29 cellular contexts compared by ENCODE assay signal in the genomic region with DNA sequence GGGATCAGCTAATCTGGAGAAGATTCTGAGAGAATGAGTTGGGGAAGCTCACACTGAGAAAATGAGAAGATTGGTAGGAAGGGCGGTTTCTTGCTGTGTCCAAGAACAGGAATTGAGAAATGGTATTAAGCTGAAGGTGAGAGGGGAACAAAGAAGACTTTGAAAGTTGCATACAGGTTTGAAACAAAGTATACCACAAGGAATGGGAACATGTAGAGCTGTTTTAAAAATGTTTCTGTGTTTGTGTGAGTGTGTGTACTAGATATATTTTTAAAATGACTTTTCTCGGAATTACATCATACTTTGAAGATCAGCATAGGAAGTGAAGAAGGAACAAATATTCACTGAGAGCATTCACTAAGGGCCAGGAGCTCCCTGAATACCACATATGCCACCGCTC.
"Had no signal": no experiment of that assay in that cellular context is flagged by ENCODE, and none has a peak within 500 bp of the region (broad histone marks: within the 10 kb centered on the region; RNA-seq: fewer than 3 reads in every experiment).

No MANE protein-coding gene starts in this region.

- H3K27ac Mint-ChIP-seq: activated B cell treated with CpG ODN at 0.5 μM for 24 hours; activated CD4-positive, alpha-beta memory T cell treated with anti-CD3 and anti-CD28 coated beads, Interleukin-2, amount 10 ng/mL, durations not matched to agents 7 days and 5 days; activated CD8-positive, alpha-beta memory T cell treated with anti-CD3 and anti-CD28 coated beads, Interleukin-2, amount 10 ng/mL, durations not matched to agents 7 days and 5 days; activated naive CD4-positive, alpha-beta T cell treated with anti-CD3 and anti-CD28 coated beads, Interleukin-2, amount 10 ng/mL, durations not matched to agents 7 days and 5 days; activated naive CD8-positive, alpha-beta T cell; activated naive CD8-positive, alpha-beta T cell treated with anti-CD3 and anti-CD28 coated beads, Interleukin-2, amount 50 U/mL, for 24 hours had no signal

- H3K9me3 Mint-ChIP-seq: activated B cell treated with CpG ODN at 0.5 μM for 24 hours; activated CD4-positive, alpha-beta memory T cell treated with anti-CD3 and anti-CD28 coated beads, Interleukin-2, amount 10 ng/mL, durations not matched to agents 7 days and 5 days; activated naive CD4-positive, alpha-beta T cell treated with anti-CD3 and anti-CD28 coated beads, Interleukin-2, amount 10 ng/mL, durations not matched to agents 7 days and 5 days; activated naive CD8-positive, alpha-beta T cell treated with anti-CD3 and anti-CD28 coated beads, Interleukin-2, amount 50 U/mL, for 24 hours had no signal

- ATAC-seq: activated CD8-positive, alpha-beta memory T cell treated with anti-CD3 and anti-CD28 coated beads, Interleukin-2, amount 10 ng/mL, durations not matched to agents 7 days and 5 days; activated naive CD8-positive, alpha-beta T cell treated with anti-CD3 and anti-CD28 coated beads, Interleukin-2, amount 50 U/mL, for 24 hours had no signal

- H3K27me3 ChIP-seq: brain microvascular endothelial cell had no signal

- H3K36me3 Mint-ChIP-seq: activated CD8-positive, alpha-beta memory T cell treated with anti-CD3 and anti-CD28 coated beads, Interleukin-2, amount 10 ng/mL, durations not matched to agents 7 days and 5 days; activated naive CD4-positive, alpha-beta T cell treated with anti-CD3 and anti-CD28 coated beads, Interleukin-2, amount 10 ng/mL, durations not matched to agents 7 days and 5 days; activated naive CD8-positive, alpha-beta T cell had no signal

- H3K27ac ChIP-seq: brain microvascular endothelial cell, VCaP had no signal

- H3K36me3 ChIP-seq: brain microvascular endothelial cell had no signal

- DNase-seq: activated B cell treated with CpG ODN at 0.5 μM for 24 hours; activated CD4-positive, alpha-beta memory T cell treated with anti-CD3 and anti-CD28 coated beads, Interleukin-2, amount 10 ng/mL, durations not matched to agents 7 days and 5 days; activated CD4-positive, alpha-beta T cell treated with anti-CD3 and anti-CD28 coated beads for 48 hours; activated CD4-positive, CD25-positive, alpha-beta regulatory T cell treated with anti-CD3 and anti-CD28 coated beads, Interleukin-2, amount 50 U/mL, for 72 hours; activated CD8-positive, alpha-beta memory T cell treated with anti-CD3 and anti-CD28 coated beads for 24 hours; activated CD8-positive, alpha-beta memory T cell treated with anti-CD3 and anti-CD28 coated beads, Interleukin-2, amount 10 ng/mL, durations not matched to agents 7 days and 5 days; activated CD8-positive, alpha-beta memory T cell treated with anti-CD3 and anti-CD28 coated beads, Interleukin-2, amount 50 U/mL, for 48 hours; activated effector memory CD4-positive, alpha-beta T cell treated with Interleukin-2 at 50 U/mL for 16 hours; activated naive CD4-positive, alpha-beta T cell treated with anti-CD3 and anti-CD28 coated beads, Interleukin-2, amount 10 ng/mL, durations not matched to agents 7 days and 5 days; activated naive CD8-positive, alpha-beta T cell treated with anti-CD3 and anti-CD28 coated beads, Interleukin-2, amount 50 U/mL, for 24 hours; activated T-cell treated with anti-CD3 and anti-CD28 coated beads, Interleukin-2, amount 50 U/mL, for 48 hours; aorta; brain microvascular endothelial cell; central memory CD4-positive, alpha-beta T cell; NCI-H1105 treated with DMSO at 0.1 percent for 48 hours; NCI-H1436; NCI-H1694; NCI-H2029; NCI-H345; NCI-H526; NCI-H748 treated with DMSO at 0.1 percent for 48 hours; OCI-M1; Right ventricle myocardium superior; SW 1271; T-helper 1 cell; T-helper 2 cell; T-helper 9 cell had no signal

- H3K4me1 Mint-ChIP-seq: activated B cell treated with CpG ODN at 0.5 μM for 24 hours; activated CD4-positive, alpha-beta memory T cell treated with anti-CD3 and anti-CD28 coated beads, Interleukin-2, amount 10 ng/mL, durations not matched to agents 7 days and 5 days; activated CD8-positive, alpha-beta memory T cell treated with anti-CD3 and anti-CD28 coated beads, Interleukin-2, amount 10 ng/mL, durations not matched to agents 7 days and 5 days; activated naive CD4-positive, alpha-beta T cell treated with anti-CD3 and anti-CD28 coated beads, Interleukin-2, amount 10 ng/mL, durations not matched to agents 7 days and 5 days; activated naive CD8-positive, alpha-beta T cell treated with anti-CD3 and anti-CD28 coated beads, Interleukin-2, amount 50 U/mL, for 24 hours had no signal

- H3K4me3 Mint-ChIP-seq: activated B cell treated with CpG ODN at 0.5 μM for 24 hours; activated CD4-positive, alpha-beta memory T cell treated with anti-CD3 and anti-CD28 coated beads, Interleukin-2, amount 10 ng/mL, durations not matched to agents 7 days and 5 days; activated CD8-positive, alpha-beta memory T cell treated with anti-CD3 and anti-CD28 coated beads, Interleukin-2, amount 10 ng/mL, durations not matched to agents 7 days and 5 days; activated naive CD4-positive, alpha-beta T cell treated with anti-CD3 and anti-CD28 coated beads, Interleukin-2, amount 10 ng/mL, durations not matched to agents 7 days and 5 days; activated naive CD8-positive, alpha-beta T cell; activated naive CD8-positive, alpha-beta T cell treated with anti-CD3 and anti-CD28 coated beads, Interleukin-2, amount 50 U/mL, for 24 hours had no signal
